ENCODE assay signal across 14 cellular contexts in the genomic region with DNA sequence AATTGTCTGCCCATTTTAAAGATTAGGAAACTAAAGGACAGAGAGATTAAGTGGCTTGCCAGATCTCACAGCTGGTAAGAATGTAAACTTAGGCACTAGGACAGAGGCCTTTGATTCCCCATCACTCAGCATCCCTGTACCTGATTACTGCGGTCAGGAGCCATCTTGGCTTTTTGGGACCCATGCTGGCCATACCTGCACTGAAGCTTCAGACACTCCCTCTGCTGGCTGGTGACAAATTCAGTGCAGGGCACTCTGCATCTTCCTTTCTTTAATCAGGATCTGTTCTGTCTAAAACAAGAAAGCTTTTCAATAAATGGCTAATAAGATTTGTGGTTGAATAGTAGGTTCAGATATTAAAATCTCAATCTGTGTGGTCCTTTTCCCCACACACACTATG.
DNase-seq lines count a peak whose midpoint lies in the region; ATAC-seq, FAIRE-seq and TF ChIP-seq lines count a peak whose summit lies in the region.
"Had no signal": no experiment of that assay in that cellular context is flagged by ENCODE, and none has a peak within 500 bp of the region (broad histone marks: within the 10 kb centered on the region; RNA-seq: fewer than 3 reads in every experiment).

No MANE protein-coding gene starts in this region.

- H3K4me1 Mint-ChIP-seq in activated naive CD4-positive, alpha-beta T cell treated with anti-CD3 and anti-CD28 coated beads, Interleukin-2, amount 10 ng/mL, durations not matched to agents 7 days and 5 days: peaks cover 11% of the 10 kb centered on the region
- H3K4me1 Mint-ChIP-seq in activated naive CD4-positive, alpha-beta T cell treated with anti-CD3 and anti-CD28 coated beads for 36 hours (ENCODE audit: low read depth): no peaks in the 10 kb centered on the region
- peaks cover 0 to 5% of the 10 kb centered on the region in 2 donors for H3K4me1 Mint-ChIP-seq in stimulated activated naive B cell treated with anti-CD40 and anti-IgM and Interleukin-4, amounts not matched to agents 10 μg/mL and 1 μg/mL and 100 μg/mL, for 72 hours
- H3K4me1 Mint-ChIP-seq in activated T-cell treated with anti-CD3 and anti-CD28 coated beads, Interleukin-2, amount 50 U/mL, for 72 hours (ENCODE audit: low read depth): peaks cover 4% of the 10 kb centered on the region
- no peaks in the 10 kb centered on the region for H3K4me1 Mint-ChIP-seq in HFFc6 (ENCODE audit: low read depth)
- H3K4me1 Mint-ChIP-seq: stimulated activated memory B cell treated with anti-CD40 and anti-IgM and Interleukin-4, amounts not matched to agents 10 μg/mL and 1 μg/mL and 100 μg/mL, for 72 hours had no signal

- H3K9me3 Mint-ChIP-seq in activated naive CD4-positive, alpha-beta T cell treated with anti-CD3 and anti-CD28 coated beads, Interleukin-2, amount 10 ng/mL, durations not matched to agents 7 days and 5 days: no peaks in the 10 kb centered on the region
- H3K9me3 Mint-ChIP-seq in activated naive CD4-positive, alpha-beta T cell treated with anti-CD3 and anti-CD28 coated beads for 36 hours: no peaks in the 10 kb centered on the region
- no peaks in the 10 kb centered on the region for H3K9me3 Mint-ChIP-seq in stimulated activated naive B cell treated with anti-CD40 and anti-IgM and Interleukin-4, amounts not matched to agents 10 μg/mL and 1 μg/mL and 100 μg/mL, for 72 hours
- peaks cover 0 to 2% of the 10 kb centered on the region in 2 donors for H3K9me3 Mint-ChIP-seq in activated T-cell treated with anti-CD3 and anti-CD28 coated beads, Interleukin-2, amount 50 U/mL, for 72 hours
- peaks cover 40% of the 10 kb centered on the region for H3K9me3 Mint-ChIP-seq in HFFc6

- CTCF ChIA-PET in activated naive CD4-positive, alpha-beta T cell treated with anti-CD3 and anti-CD28 coated beads, Interleukin-2, amount 10 ng/mL, durations not matched to agents 7 days and 5 days (lab: Charles Lee): no interaction called here
- CTCF ChIA-PET in activated naive CD4-positive, alpha-beta T cell treated with anti-CD3 and anti-CD28 coated beads for 36 hours (lab: Charles Lee): no interaction called here

- H3K36me3 ChIP-seq in bronchial epithelial cell (ENCODE audit: control insufficient read depth, insufficient read depth, low read length) (no peaks in the 10 kb centered on the region), kidney (ENCODE audit: control insufficient read depth in 1 of 2, insufficient read depth in 2 of 2, low read length in 2 of 2) (no peaks in the 10 kb centered on the region)
- H3K36me3 ChIP-seq: esophagus muscularis mucosa, neutrophil had no signal

- H3K4me3 ChIP-seq in LNCaP clone FGC (ENCODE audit: low read depth, low read length): no peak overlapping the region
- no peak overlapping the region for H3K4me3 ChIP-seq in bronchial epithelial cell (ENCODE audit: low read depth, low read length)
- H3K4me3 ChIP-seq in kidney (ENCODE audit: low read length in 2 of 2): no peak overlapping the region
- H3K4me3 ChIP-seq: body of pancreas, esophagus muscularis mucosa had no signal

- ATAC-seq in stimulated activated naive B cell treated with anti-CD40 and anti-IgM and Interleukin-4, amounts not matched to agents 10 μg/mL and 1 μg/mL and 100 μg/mL, for 72 hours (replicated peaks): peak; percentile 44 to 45
- no peak for ATAC-seq in activated T-cell treated with anti-CD3 and anti-CD28 coated beads, Interleukin-2, amount 50 U/mL, for 72 hours (replicated peaks in 1 of 2)
- ATAC-seq: body of pancreas; stimulated activated memory B cell treated with anti-CD40 and anti-IgM and Interleukin-4, amounts not matched to agents 10 μg/mL and 1 μg/mL and 100 μg/mL, for 72 hours had no signal

- DNase-seq in activated naive CD4-positive, alpha-beta T cell treated with anti-CD3 and anti-CD28 coated beads, Interleukin-2, amount 10 ng/mL, durations not matched to agents 7 days and 5 days: no peak
- DNase-seq in activated naive CD4-positive, alpha-beta T cell treated with anti-CD3 and anti-CD28 coated beads for 36 hours: no peak
- DNase-seq in LNCaP clone FGC (ENCODE audit: low read depth): no peak
- DNase-seq in bronchial epithelial cell (ENCODE audit: low read depth): peak; percentile 5
- no peak for DNase-seq in stimulated activated naive B cell treated with anti-CD40 and anti-IgM and Interleukin-4, amounts not matched to agents 10 μg/mL and 1 μg/mL and 100 μg/mL, for 72 hours
- DNase-seq in kidney: no peak
- DNase-seq in activated T-cell treated with anti-CD3 and anti-CD28 coated beads, Interleukin-2, amount 50 U/mL, for 72 hours: no peak
- DNase-seq in HFFc6: no peak
- DNase-seq: body of pancreas, kidney glomerular epithelial cell had no signal

- H3K27ac ChIP-seq in kidney (ENCODE audit: low read depth in 2 of 2, low read length in 2 of 2): no peak overlapping the region
- H3K27ac ChIP-seq: body of pancreas, esophagus muscularis mucosa, neutrophil had no signal

- H3K9ac ChIP-seq in kidney (ENCODE audit: low read length in 2 of 2): no peak overlapping the region

- TF ChIP-seq CTCF in LNCaP clone FGC (IDR thresholded peaks at IDR 0.05; ENCODE audit: control insufficient read depth, extremely low read depth, insufficient read depth) (peak; percentile 49), bronchial epithelial cell (IDR thresholded peaks at IDR 0.05; ENCODE audit: insufficient read depth, low read length, severe bottlenecking) (peak; percentile 20), kidney (IDR thresholded peaks at IDR 0.05; ENCODE audit: borderline replicate concordance, extremely low read depth, insufficient read depth) (no peak), HFFc6 (IDR thresholded peaks at IDR 0.05) (no peak)

- H3K27ac Mint-ChIP-seq in activated naive CD4-positive, alpha-beta T cell treated with anti-CD3 and anti-CD28 coated beads, Interleukin-2, amount 10 ng/mL, durations not matched to agents 7 days and 5 days: peak overlapping the region; percentile 19
- H3K27ac Mint-ChIP-seq in activated naive CD4-positive, alpha-beta T cell treated with anti-CD3 and anti-CD28 coated beads for 36 hours: no peak overlapping the region
- no peak overlapping the region for H3K27ac Mint-ChIP-seq in stimulated activated naive B cell treated with anti-CD40 and anti-IgM and Interleukin-4, amounts not matched to agents 10 μg/mL and 1 μg/mL and 100 μg/mL, for 72 hours
- no peak overlapping the region for H3K27ac Mint-ChIP-seq in activated T-cell treated with anti-CD3 and anti-CD28 coated beads, Interleukin-2, amount 50 U/mL, for 72 hours
- H3K27ac Mint-ChIP-seq in HFFc6: no peak overlapping the region
- H3K27ac Mint-ChIP-seq: stimulated activated memory B cell treated with anti-CD40 and anti-IgM and Interleukin-4, amounts not matched to agents 10 μg/mL and 1 μg/mL and 100 μg/mL, for 72 hours; T-helper 2 cell treated with Interferon-gamma antibody and Interleukin-4, amounts not matched to agents 5 μg/mL and 100 μg/mL, for 36 hours had no signal

- FAIRE-seq in bronchial epithelial cell (lab: Jason Lieb, UNC): no peak
- FAIRE-seq in kidney (lab: Jason Lieb, UNC): no peak

- H3K9me3 ChIP-seq in kidney (ENCODE audit: control insufficient read depth in 1 of 2, low read length in 2 of 2): no peaks in the 10 kb centered on the region
- H3K9me3 ChIP-seq: body of pancreas, esophagus muscularis mucosa, neutrophil had no signal

- no peaks in the 10 kb centered on the region for H3K4me1 ChIP-seq in kidney (ENCODE audit: control insufficient read depth in 1 of 2, insufficient read depth in 1 of 2, low read depth in 1 of 2, low read length in 2 of 2)
- H3K4me1 ChIP-seq: body of pancreas, esophagus muscularis mucosa had no signal

- intact Hi-C loops in activated naive CD4-positive, alpha-beta T cell treated with anti-CD3 and anti-CD28 coated beads for 36 hours (cut with micrococcal nuclease): no loop called here
- intact Hi-C loops in kidney (cut with DNase I): no loop called here

- no peaks in the 10 kb centered on the region for H3K36me3 Mint-ChIP-seq in activated naive CD4-positive, alpha-beta T cell treated with anti-CD3 and anti-CD28 coated beads, Interleukin-2, amount 10 ng/mL, durations not matched to agents 7 days and 5 days
- H3K36me3 Mint-ChIP-seq in activated naive CD4-positive, alpha-beta T cell treated with anti-CD3 and anti-CD28 coated beads for 36 hours (ENCODE audit: low read depth): no peaks in the 10 kb centered on the region
- H3K36me3 Mint-ChIP-seq in stimulated activated naive B cell treated with anti-CD40 and anti-IgM and Interleukin-4, amounts not matched to agents 10 μg/mL and 1 μg/mL and 100 μg/mL, for 72 hours: no peaks in the 10 kb centered on the region
- no peaks in the 10 kb centered on the region for H3K36me3 Mint-ChIP-seq in activated T-cell treated with anti-CD3 and anti-CD28 coated beads, Interleukin-2, amount 50 U/mL, for 72 hours (ENCODE audit: insufficient read depth in 2 of 2)
- H3K36me3 Mint-ChIP-seq in HFFc6 (ENCODE audit: low read depth): 0 out of 2 replicates have a peak, but pooled peaks cover 5% of the 10 kb centered on the region
- H3K36me3 Mint-ChIP-seq: stimulated activated memory B cell treated with anti-CD40 and anti-IgM and Interleukin-4, amounts not matched to agents 10 μg/mL and 1 μg/mL and 100 μg/mL, for 72 hours had no signal

- no peaks in the 10 kb centered on the region for H3K27me3 ChIP-seq in bronchial epithelial cell (ENCODE audit: control insufficient read depth, insufficient read depth, low read length)
- H3K27me3 ChIP-seq: body of pancreas, esophagus muscularis mucosa, neutrophil had no signal

- H3K27me3 Mint-ChIP-seq in activated naive CD4-positive, alpha-beta T cell treated with anti-CD3 and anti-CD28 coated beads, Interleukin-2, amount 10 ng/mL, durations not matched to agents 7 days and 5 days: no peaks in the 10 kb centered on the region
- H3K27me3 Mint-ChIP-seq in activated naive CD4-positive, alpha-beta T cell treated with anti-CD3 and anti-CD28 coated beads for 36 hours (ENCODE audit: low read depth): no peaks in the 10 kb centered on the region
- H3K27me3 Mint-ChIP-seq in stimulated activated naive B cell treated with anti-CD40 and anti-IgM and Interleukin-4, amounts not matched to agents 10 μg/mL and 1 μg/mL and 100 μg/mL, for 72 hours: no peaks in the 10 kb centered on the region
- no peaks in the 10 kb centered on the region for H3K27me3 Mint-ChIP-seq in activated T-cell treated with anti-CD3 and anti-CD28 coated beads, Interleukin-2, amount 50 U/mL, for 72 hours (ENCODE audit: low read depth)
- H3K27me3 Mint-ChIP-seq in HFFc6 (ENCODE audit: insufficient read depth): no peaks in the 10 kb centered on the region
- H3K27me3 Mint-ChIP-seq: stimulated activated memory B cell treated with anti-CD40 and anti-IgM and Interleukin-4, amounts not matched to agents 10 μg/mL and 1 μg/mL and 100 μg/mL, for 72 hours had no signal

- no peak overlapping the region for H3K4me3 Mint-ChIP-seq in activated naive CD4-positive, alpha-beta T cell treated with anti-CD3 and anti-CD28 coated beads, Interleukin-2, amount 10 ng/mL, durations not matched to agents 7 days and 5 days
- no peak overlapping the region for H3K4me3 Mint-ChIP-seq in activated naive CD4-positive, alpha-beta T cell treated with anti-CD3 and anti-CD28 coated beads for 36 hours
- H3K4me3 Mint-ChIP-seq in stimulated activated naive B cell treated with anti-CD40 and anti-IgM and Interleukin-4, amounts not matched to agents 10 μg/mL and 1 μg/mL and 100 μg/mL, for 72 hours: no peak overlapping the region
- no peak overlapping the region for H3K4me3 Mint-ChIP-seq in activated T-cell treated with anti-CD3 and anti-CD28 coated beads, Interleukin-2, amount 50 U/mL, for 72 hours
- H3K4me3 Mint-ChIP-seq in HFFc6: no peak overlapping the region
- H3K4me3 Mint-ChIP-seq: stimulated activated memory B cell treated with anti-CD40 and anti-IgM and Interleukin-4, amounts not matched to agents 10 μg/mL and 1 μg/mL and 100 μg/mL, for 72 hours; T-helper 2 cell treated with Interferon-gamma antibody and Interleukin-4, amounts not matched to agents 5 μg/mL and 100 μg/mL, for 36 hours had no signal

Comparison
In these comparisons a context has a peak if more than half of its experiments do, and no peak if none do; other contexts are left out.
1. CTCF ChIP-seq: peak in LNCaP clone FGC (single experiment) and bronchial epithelial cell (single experiment); none in kidney (single experiment) and HFFc6 (single experiment).
2. ATAC-seq: peak in stimulated activated naive B cell treated with anti-CD40 and anti-IgM and Interleukin-4, amounts not matched to agents 10 μg/mL and 1 μg/mL and 100 μg/mL, for 72 hours (2 of 2); none in activated T-cell treated with anti-CD3 and anti-CD28 coated beads, Interleukin-2, amount 50 U/mL, for 72 hours (0 of 2).